In the genomic region with DNA sequence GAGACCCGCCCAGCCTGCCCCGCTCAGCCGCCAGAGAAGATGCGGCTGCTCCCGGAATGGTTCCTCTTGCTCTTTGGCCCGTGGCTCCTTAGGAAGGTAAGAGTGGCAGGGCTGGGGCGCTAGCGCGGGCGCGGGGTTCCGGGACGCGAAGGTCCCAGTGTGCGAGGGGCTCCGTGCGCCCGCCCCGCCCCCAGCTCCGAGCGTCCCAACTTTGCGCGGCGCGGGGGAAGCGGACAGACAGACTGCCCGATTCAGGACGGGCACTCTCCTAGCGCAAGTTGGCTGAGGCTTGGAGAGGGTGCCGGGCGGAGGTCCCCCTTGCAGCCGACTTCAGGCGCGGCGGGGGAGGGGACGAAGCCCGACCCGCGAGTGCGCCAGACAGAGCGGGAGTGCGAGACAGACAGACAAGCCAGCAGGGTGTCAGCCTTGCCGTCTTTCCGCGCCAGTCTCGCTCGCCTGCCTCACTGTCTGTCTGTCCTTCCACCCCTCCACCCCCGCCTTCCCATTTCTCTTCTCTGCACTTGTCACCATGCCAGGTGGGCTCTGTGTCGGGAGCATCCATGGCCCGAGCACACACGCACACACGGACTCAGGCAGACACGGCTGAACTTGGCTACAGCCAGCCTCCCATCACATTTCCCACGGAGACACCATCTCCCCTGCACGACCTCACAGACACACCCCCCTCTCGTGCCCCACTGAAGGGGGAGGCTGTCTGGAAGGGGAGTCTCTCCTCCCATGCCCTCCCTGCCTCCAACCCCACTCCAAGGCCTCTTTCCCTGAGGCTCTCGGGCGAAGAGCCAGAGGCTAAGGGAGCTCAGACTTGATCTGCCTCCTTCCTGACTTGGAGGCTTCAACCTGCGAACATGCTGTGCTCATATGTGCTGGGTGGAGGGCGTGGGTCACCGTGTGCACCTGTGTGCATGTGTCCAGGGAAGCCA, we compare ENCODE assay signal across 1 cellular context.
TF ChIP-seq lines count a peak whose summit lies in the region.

No MANE protein-coding gene starts in this region.

TF ChIP-seq in HEK293, 187 proteins besides CTCF, POLR2A, EP300 and RAD21 (continued from another document and continues in another):
- TF ChIP-seq, protein P1, sequence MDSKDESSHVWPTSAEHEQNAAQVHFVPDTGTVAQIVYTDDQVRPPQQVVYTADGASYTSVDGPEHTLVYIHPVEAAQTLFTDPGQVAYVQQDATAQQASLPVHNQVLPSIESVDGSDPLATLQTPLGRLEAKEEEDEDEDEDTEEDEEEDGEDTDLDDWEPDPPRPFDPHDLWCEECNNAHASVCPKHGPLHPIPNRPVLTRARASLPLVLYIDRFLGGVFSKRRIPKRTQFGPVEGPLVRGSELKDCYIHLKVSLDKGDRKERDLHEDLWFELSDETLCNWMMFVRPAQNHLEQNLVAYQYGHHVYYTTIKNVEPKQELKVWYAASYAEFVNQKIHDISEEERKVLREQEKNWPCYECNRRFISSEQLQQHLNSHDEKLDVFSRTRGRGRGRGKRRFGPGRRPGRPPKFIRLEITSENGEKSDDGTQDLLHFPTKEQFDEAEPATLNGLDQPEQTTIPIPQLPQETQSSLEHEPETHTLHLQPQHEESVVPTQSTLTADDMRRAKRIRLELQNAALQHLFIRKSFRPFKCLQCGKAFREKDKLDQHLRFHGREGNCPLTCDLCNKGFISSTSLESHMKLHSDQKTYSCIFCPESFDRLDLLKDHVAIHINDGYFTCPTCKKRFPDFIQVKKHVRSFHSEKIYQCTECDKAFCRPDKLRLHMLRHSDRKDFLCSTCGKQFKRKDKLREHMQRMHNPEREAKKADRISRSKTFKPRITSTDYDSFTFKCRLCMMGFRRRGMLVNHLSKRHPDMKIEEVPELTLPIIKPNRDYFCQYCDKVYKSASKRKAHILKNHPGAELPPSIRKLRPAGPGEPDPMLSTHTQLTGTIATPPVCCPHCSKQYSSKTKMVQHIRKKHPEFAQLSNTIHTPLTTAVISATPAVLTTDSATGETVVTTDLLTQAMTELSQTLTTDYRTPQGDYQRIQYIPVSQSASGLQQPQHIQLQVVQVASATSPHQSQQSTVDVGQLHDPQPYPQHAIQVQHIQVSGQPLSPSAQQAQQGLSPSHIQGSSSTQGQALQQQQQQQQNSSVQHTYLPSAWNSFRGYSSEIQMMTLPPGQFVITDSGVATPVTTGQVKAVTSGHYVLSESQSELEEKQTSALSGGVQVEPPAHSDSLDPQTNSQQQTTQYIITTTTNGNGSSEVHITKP (tag by site-specific recombination; IDR thresholded peaks at IDR 0.05): peak; percentile 76
- TF ChIP-seq ZNF561 (tag by site-specific recombination; IDR thresholded peaks at IDR 0.05; ENCODE audit: borderline replicate concordance): no peak
- TF ChIP-seq, protein P2, sequence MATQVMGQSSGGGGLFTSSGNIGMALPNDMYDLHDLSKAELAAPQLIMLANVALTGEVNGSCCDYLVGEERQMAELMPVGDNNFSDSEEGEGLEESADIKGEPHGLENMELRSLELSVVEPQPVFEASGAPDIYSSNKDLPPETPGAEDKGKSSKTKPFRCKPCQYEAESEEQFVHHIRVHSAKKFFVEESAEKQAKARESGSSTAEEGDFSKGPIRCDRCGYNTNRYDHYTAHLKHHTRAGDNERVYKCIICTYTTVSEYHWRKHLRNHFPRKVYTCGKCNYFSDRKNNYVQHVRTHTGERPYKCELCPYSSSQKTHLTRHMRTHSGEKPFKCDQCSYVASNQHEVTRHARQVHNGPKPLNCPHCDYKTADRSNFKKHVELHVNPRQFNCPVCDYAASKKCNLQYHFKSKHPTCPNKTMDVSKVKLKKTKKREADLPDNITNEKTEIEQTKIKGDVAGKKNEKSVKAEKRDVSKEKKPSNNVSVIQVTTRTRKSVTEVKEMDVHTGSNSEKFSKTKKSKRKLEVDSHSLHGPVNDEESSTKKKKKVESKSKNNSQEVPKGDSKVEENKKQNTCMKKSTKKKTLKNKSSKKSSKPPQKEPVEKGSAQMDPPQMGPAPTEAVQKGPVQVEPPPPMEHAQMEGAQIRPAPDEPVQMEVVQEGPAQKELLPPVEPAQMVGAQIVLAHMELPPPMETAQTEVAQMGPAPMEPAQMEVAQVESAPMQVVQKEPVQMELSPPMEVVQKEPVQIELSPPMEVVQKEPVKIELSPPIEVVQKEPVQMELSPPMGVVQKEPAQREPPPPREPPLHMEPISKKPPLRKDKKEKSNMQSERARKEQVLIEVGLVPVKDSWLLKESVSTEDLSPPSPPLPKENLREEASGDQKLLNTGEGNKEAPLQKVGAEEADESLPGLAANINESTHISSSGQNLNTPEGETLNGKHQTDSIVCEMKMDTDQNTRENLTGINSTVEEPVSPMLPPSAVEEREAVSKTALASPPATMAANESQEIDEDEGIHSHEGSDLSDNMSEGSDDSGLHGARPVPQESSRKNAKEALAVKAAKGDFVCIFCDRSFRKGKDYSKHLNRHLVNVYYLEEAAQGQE (tag by site-specific recombination; IDR thresholded peaks at IDR 0.05): no peak
- TF ChIP-seq ZNF140 (tag by site-specific recombination; IDR thresholded peaks at IDR 0.05): no peak
- no peak for TF ChIP-seq ZNF133 (tag by site-specific recombination; IDR thresholded peaks at IDR 0.05)
- no peak for TF ChIP-seq ZNF707 (tag by site-specific recombination; IDR thresholded peaks at IDR 0.05)
- TF ChIP-seq, protein P3, sequence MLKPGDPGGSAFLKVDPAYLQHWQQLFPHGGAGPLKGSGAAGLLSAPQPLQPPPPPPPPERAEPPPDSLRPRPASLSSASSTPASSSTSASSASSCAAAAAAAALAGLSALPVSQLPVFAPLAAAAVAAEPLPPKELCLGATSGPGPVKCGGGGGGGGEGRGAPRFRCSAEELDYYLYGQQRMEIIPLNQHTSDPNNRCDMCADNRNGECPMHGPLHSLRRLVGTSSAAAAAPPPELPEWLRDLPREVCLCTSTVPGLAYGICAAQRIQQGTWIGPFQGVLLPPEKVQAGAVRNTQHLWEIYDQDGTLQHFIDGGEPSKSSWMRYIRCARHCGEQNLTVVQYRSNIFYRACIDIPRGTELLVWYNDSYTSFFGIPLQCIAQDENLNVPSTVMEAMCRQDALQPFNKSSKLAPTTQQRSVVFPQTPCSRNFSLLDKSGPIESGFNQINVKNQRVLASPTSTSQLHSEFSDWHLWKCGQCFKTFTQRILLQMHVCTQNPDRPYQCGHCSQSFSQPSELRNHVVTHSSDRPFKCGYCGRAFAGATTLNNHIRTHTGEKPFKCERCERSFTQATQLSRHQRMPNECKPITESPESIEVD (tag by site-specific recombination; IDR thresholded peaks at IDR 0.05): no peak
- TF ChIP-seq ZNF660 (tag by site-specific recombination; IDR thresholded peaks at IDR 0.05): no peak
- TF ChIP-seq, protein P4, sequence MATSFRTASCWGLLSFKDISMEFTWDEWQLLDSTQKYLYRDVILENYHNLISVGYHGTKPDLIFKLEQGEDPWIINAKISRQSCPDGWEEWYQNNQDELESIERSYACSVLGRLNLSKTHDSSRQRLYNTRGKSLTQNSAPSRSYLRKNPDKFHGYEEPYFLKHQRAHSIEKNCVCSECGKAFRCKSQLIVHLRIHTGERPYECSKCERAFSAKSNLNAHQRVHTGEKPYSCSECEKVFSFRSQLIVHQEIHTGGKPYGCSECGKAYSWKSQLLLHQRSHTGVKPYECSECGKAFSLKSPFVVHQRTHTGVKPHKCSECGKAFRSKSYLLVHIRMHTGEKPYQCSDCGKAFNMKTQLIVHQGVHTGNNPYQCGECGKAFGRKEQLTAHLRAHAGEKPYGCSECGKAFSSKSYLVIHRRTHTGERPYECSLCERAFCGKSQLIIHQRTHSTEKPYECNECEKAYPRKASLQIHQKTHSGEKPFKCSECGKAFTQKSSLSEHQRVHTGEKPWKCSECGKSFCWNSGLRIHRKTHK (tag by site-specific recombination; IDR thresholded peaks at IDR 0.05): no peak
- TF ChIP-seq ZNF121 (tag by site-specific recombination; IDR thresholded peaks at IDR 0.05): no peak
- TF ChIP-seq ZNF335 (tag by site-specific recombination; conservative IDR thresholded peaks at IDR 0.05): peak; percentile 88
- peak; percentile 63; the same call in 1 of the 2 replicates for TF ChIP-seq ZNF2 (tag by site-specific recombination; IDR thresholded peaks at IDR 0.05)
- TF ChIP-seq, protein P5, sequence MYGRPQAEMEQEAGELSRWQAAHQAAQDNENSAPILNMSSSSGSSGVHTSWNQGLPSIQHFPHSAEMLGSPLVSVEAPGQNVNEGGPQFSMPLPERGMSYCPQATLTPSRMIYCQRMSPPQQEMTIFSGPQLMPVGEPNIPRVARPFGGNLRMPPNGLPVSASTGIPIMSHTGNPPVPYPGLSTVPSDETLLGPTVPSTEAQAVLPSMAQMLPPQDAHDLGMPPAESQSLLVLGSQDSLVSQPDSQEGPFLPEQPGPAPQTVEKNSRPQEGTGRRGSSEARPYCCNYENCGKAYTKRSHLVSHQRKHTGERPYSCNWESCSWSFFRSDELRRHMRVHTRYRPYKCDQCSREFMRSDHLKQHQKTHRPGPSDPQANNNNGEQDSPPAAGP (tag by site-specific recombination; IDR thresholded peaks at IDR 0.05): peak; percentile 63; the same call in 1 of the 2 replicates
- TF ChIP-seq, protein P6, sequence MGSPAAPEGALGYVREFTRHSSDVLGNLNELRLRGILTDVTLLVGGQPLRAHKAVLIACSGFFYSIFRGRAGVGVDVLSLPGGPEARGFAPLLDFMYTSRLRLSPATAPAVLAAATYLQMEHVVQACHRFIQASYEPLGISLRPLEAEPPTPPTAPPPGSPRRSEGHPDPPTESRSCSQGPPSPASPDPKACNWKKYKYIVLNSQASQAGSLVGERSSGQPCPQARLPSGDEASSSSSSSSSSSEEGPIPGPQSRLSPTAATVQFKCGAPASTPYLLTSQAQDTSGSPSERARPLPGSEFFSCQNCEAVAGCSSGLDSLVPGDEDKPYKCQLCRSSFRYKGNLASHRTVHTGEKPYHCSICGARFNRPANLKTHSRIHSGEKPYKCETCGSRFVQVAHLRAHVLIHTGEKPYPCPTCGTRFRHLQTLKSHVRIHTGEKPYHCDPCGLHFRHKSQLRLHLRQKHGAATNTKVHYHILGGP (tag by site-specific recombination; IDR thresholded peaks at IDR 0.05): no peak
- no peak for TF ChIP-seq ZNF544 (tag by site-specific recombination; IDR thresholded peaks at IDR 0.05)
- no peak for TF ChIP-seq ZFP37 (tag by site-specific recombination; IDR thresholded peaks at IDR 0.05)
- TF ChIP-seq, protein P7, sequence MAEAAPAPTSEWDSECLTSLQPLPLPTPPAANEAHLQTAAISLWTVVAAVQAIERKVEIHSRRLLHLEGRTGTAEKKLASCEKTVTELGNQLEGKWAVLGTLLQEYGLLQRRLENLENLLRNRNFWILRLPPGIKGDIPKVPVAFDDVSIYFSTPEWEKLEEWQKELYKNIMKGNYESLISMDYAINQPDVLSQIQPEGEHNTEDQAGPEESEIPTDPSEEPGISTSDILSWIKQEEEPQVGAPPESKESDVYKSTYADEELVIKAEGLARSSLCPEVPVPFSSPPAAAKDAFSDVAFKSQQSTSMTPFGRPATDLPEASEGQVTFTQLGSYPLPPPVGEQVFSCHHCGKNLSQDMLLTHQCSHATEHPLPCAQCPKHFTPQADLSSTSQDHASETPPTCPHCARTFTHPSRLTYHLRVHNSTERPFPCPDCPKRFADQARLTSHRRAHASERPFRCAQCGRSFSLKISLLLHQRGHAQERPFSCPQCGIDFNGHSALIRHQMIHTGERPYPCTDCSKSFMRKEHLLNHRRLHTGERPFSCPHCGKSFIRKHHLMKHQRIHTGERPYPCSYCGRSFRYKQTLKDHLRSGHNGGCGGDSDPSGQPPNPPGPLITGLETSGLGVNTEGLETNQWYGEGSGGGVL (tag by site-specific recombination; IDR thresholded peaks at IDR 0.05): peak; percentile 98
- no peak for TF ChIP-seq ZNF404 (tag by site-specific recombination; IDR thresholded peaks at IDR 0.05)
- TF ChIP-seq ZNF777 (tag by site-specific recombination; IDR thresholded peaks at IDR 0.05; ENCODE audit: borderline replicate concordance): peak; percentile 41; the same call in 1 of the 2 replicates
- no peak for TF ChIP-seq GFI1B (tag by site-specific recombination; IDR thresholded peaks at IDR 0.05)
- TF ChIP-seq ZNF19 (tag by site-specific recombination; IDR thresholded peaks at IDR 0.05; ENCODE audit: low read depth): no peak
- TF ChIP-seq ZNF274 (IDR thresholded peaks at IDR 0.05; ENCODE audit: low read length): no peak
- no peak for TF ChIP-seq ZNF274 (tag by site-specific recombination; IDR thresholded peaks at IDR 0.05; ENCODE audit: borderline replicate concordance)
- no peak for TF ChIP-seq ZNF768 (tag by site-specific recombination; IDR thresholded peaks at IDR 0.05)
- no peak for TF ChIP-seq ZNF169 (tag by site-specific recombination; IDR thresholded peaks at IDR 0.05)
- peak; percentile 64 for TF ChIP-seq EGR2 (tag by site-specific recombination; IDR thresholded peaks at IDR 0.05; ENCODE audit: low read depth)
- TF ChIP-seq ZNF654 (tag by site-specific recombination; IDR thresholded peaks at IDR 0.05; ENCODE audit: low read depth): no peak
- no peak for TF ChIP-seq ZNF830 (tag by site-specific recombination; IDR thresholded peaks at IDR 0.05; ENCODE audit: low read depth)
- TF ChIP-seq ZNF658 (tag by site-specific recombination; IDR thresholded peaks at IDR 0.05): no peak
- TF ChIP-seq ZNF132 (tag by site-specific recombination; IDR thresholded peaks at IDR 0.05; ENCODE audit: borderline replicate concordance): no peak
- TF ChIP-seq MZF1 (tag by site-specific recombination; IDR thresholded peaks at IDR 0.05; ENCODE audit: borderline replicate concordance): no peak
- no peak for TF ChIP-seq MYNN (tag by site-specific recombination; IDR thresholded peaks at IDR 0.05; ENCODE audit: borderline replicate concordance)
- peak; percentile 70 for TF ChIP-seq ZFHX2 (tag by site-specific recombination; conservative IDR thresholded peaks at IDR 0.05)
- TF ChIP-seq HOXC10 (CRISPR knock-in tag; IDR thresholded peaks at IDR 0.05): no peak
- no peak for TF ChIP-seq OSR2 (tag by site-specific recombination; IDR thresholded peaks at IDR 0.05)
- TF ChIP-seq, protein P8, sequence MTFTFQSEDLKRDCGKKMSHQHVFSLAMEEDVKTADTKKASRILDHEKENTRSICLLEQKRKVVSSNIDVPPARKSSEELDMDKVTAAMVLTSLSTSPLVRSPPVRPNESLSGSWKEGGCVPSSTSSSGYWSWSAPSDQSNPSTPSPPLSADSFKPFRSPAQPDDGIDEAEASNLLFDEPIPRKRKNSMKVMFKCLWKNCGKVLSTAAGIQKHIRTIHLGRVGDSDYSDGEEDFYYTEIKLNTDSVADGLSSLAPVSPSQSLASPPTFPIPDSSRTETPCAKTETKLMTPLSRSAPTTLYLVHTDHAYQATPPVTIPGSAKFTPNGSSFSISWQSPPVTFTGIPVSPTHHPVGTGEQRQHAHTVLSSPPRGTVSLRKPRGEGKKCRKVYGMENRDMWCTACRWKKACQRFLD (tag by site-specific recombination; IDR thresholded peaks at IDR 0.05): no peak
- TF ChIP-seq ZBTB48 (tag by site-specific recombination; IDR thresholded peaks at IDR 0.05): peak; percentile 80
- no peak for TF ChIP-seq ZNF521 (tag by site-specific recombination; IDR thresholded peaks at IDR 0.05)
- no peak for TF ChIP-seq ZNF791 (tag by site-specific recombination; IDR thresholded peaks at IDR 0.05)
- no peak for TF ChIP-seq ZNF548 (tag by site-specific recombination; IDR thresholded peaks at IDR 0.05)
- TF ChIP-seq ZNF677 (tag by site-specific recombination; IDR thresholded peaks at IDR 0.05): no peak
- no peak for TF ChIP-seq FEZF1 (tag by site-specific recombination; IDR thresholded peaks at IDR 0.05)
- TF ChIP-seq ZNF138 (tag by site-specific recombination; IDR thresholded peaks at IDR 0.05; ENCODE audit: borderline replicate concordance): no peak
- no peak for TF ChIP-seq ZNF510 (tag by site-specific recombination; IDR thresholded peaks at IDR 0.05; ENCODE audit: insufficient replicate concordance)
- peak; percentile 59; the same call in 1 of the 2 replicates for TF ChIP-seq ZNF837 (tag by site-specific recombination; IDR thresholded peaks at IDR 0.05)
- no peak for TF ChIP-seq SALL2 (tag by site-specific recombination; IDR thresholded peaks at IDR 0.05; ENCODE audit: borderline replicate concordance)
- TF ChIP-seq ZNF549 (tag by site-specific recombination; IDR thresholded peaks at IDR 0.05): no peak
- TF ChIP-seq ZNF76 (tag by site-specific recombination; IDR thresholded peaks at IDR 0.05; ENCODE audit: borderline replicate concordance, low read depth): peak; percentile 44; the same call in 1 of the 2 replicates
